In genomic region chr1:3652538-3653285, GRCh38 we compare ENCODE assay signal across 1 cellular context.
TF ChIP-seq lines count a peak whose summit lies in the region.

No MANE protein-coding gene starts in this region.

TF ChIP-seq in HepG2, 621 proteins besides CTCF, POLR2A, EP300 and RAD21 (continued from another document):
- TF ChIP-seq ZBTB49 (CRISPR knock-in tag; IDR thresholded peaks at IDR 0.05; ENCODE audit: borderline replicate concordance): no peak
- TF ChIP-seq MIER2 (CRISPR knock-in tag; IDR thresholded peaks at IDR 0.05): no peak
- TF ChIP-seq IRF2 (CRISPR knock-in tag; IDR thresholded peaks at IDR 0.05): no peak
- TF ChIP-seq AKNA (CRISPR knock-in tag; IDR thresholded peaks at IDR 0.05; ENCODE audit: borderline replicate concordance): no peak
- TF ChIP-seq CHD2 (IDR thresholded peaks at IDR 0.05; ENCODE audit: low read depth, low read length): peak; percentile 87
- TF ChIP-seq ZNF598 (CRISPR knock-in tag; IDR thresholded peaks at IDR 0.05; ENCODE audit: borderline replicate concordance): no peak
- TF ChIP-seq ZNF550 (CRISPR knock-in tag; IDR thresholded peaks at IDR 0.05; ENCODE audit: borderline replicate concordance): no peak
- TF ChIP-seq SRSF1 (optimal IDR thresholded peaks at IDR 0.05; ENCODE audit: low read depth, low read length): no peak
- no peak for TF ChIP-seq NR1H2 (CRISPR knock-in tag; IDR thresholded peaks at IDR 0.05; ENCODE audit: borderline replicate concordance, low read depth)
- no peak for TF ChIP-seq PRDM4 (CRISPR knock-in tag; IDR thresholded peaks at IDR 0.05; ENCODE audit: borderline replicate concordance)
- TF ChIP-seq ZNF44 (CRISPR knock-in tag; IDR thresholded peaks at IDR 0.05): no peak
- no peak for TF ChIP-seq DDIT3 (CRISPR knock-in tag; IDR thresholded peaks at IDR 0.05)
- TF ChIP-seq HDAC1 (CRISPR knock-in tag; IDR thresholded peaks at IDR 0.05): no peak
- TF ChIP-seq ZBTB46 (CRISPR knock-in tag; IDR thresholded peaks at IDR 0.05; ENCODE audit: borderline replicate concordance): no peak
- TF ChIP-seq ONECUT2 (CRISPR knock-in tag; IDR thresholded peaks at IDR 0.05): no peak
- TF ChIP-seq ZNF639 (CRISPR knock-in tag; conservative IDR thresholded peaks at IDR 0.05): no peak
- no peak for TF ChIP-seq SMYD3 (CRISPR knock-in tag; IDR thresholded peaks at IDR 0.05)
- TF ChIP-seq ZNF235 (CRISPR knock-in tag; IDR thresholded peaks at IDR 0.05; ENCODE audit: borderline replicate concordance): no peak
- 0 out of 2 replicates have a peak, but pooled peaks have one; percentile 24 for TF ChIP-seq E2F2 (CRISPR knock-in tag; IDR thresholded peaks at IDR 0.05; ENCODE audit: borderline replicate concordance)
- TF ChIP-seq KDM3A (CRISPR knock-in tag; IDR thresholded peaks at IDR 0.05; ENCODE audit: low read depth): no peak
- TF ChIP-seq ZNF326 (CRISPR knock-in tag; IDR thresholded peaks at IDR 0.05; ENCODE audit: borderline replicate concordance): no peak
- no peak for TF ChIP-seq ZNF720 (CRISPR knock-in tag; IDR thresholded peaks at IDR 0.05)
- TF ChIP-seq RBAK (CRISPR knock-in tag; IDR thresholded peaks at IDR 0.05): no peak
- TF ChIP-seq ZNF841 (CRISPR knock-in tag; IDR thresholded peaks at IDR 0.05; ENCODE audit: borderline replicate concordance): no peak
- TF ChIP-seq REL (CRISPR knock-in tag; conservative IDR thresholded peaks at IDR 0.05): no peak
- no peak for TF ChIP-seq ZNF138 (CRISPR knock-in tag; IDR thresholded peaks at IDR 0.05; ENCODE audit: low read depth)
- 0 out of 2 replicates have a peak, but pooled peaks have one; percentile 30 for TF ChIP-seq TOPORS (CRISPR knock-in tag; IDR thresholded peaks at IDR 0.05)
- TF ChIP-seq ZNF740 (CRISPR knock-in tag; IDR thresholded peaks at IDR 0.05): no peak
- TF ChIP-seq ZNF678 (CRISPR knock-in tag; IDR thresholded peaks at IDR 0.05): peak; percentile 9; the same call in 1 of the 2 replicates
- TF ChIP-seq GTF3A (CRISPR knock-in tag; conservative IDR thresholded peaks at IDR 0.05): no peak
- TF ChIP-seq ZNF281 (CRISPR knock-in tag; IDR thresholded peaks at IDR 0.05; ENCODE audit: borderline replicate concordance): no peak
- 0 out of 2 replicates have a peak, but pooled peaks have one; percentile 19 for TF ChIP-seq PATZ1 (CRISPR knock-in tag; IDR thresholded peaks at IDR 0.05)
- TF ChIP-seq ASH2L (IDR thresholded peaks at IDR 0.05; ENCODE audit: insufficient read length, low read depth, low read length): no peak
- no peak for TF ChIP-seq ZSCAN9 (CRISPR knock-in tag; IDR thresholded peaks at IDR 0.05; ENCODE audit: borderline replicate concordance)
TF ChIP-seq in HepG2: peak in this region for 19.
